In genomic region chr12:53190108-53190729, GRCh38 we compare ENCODE assay signal across 8 cellular contexts. TPM values are rescaled to one million over a fixed set of nuclear protein-coding genes. Genes with fewer than 3 reads are reported as not detected.
A peak's percentile ranks its signal among the peaks of the same experiment; 100 is the strongest.
DNase-seq lines count a peak whose midpoint lies in the region; FAIRE-seq and TF ChIP-seq lines count a peak whose summit lies in the region.

No MANE protein-coding gene starts in this region.

- intact Hi-C loops in dorsolateral prefrontal cortex (cut with DNase I) = loop anchor here in 1 of 2 donors (2.0 to 5.0 kb wide), 2 partner anchors 19 to 123 kb away; no protein-coding TSS in a partner anchor

- DNase-seq in NCI-H2171 treated with DMSO at 0.1 percent for 48 hours (lab: John Stamatoyannopoulos, UW) = peak; percentile 32
- DNase-seq in NCI-H2171 (lab: John Stamatoyannopoulos, UW) = no peak
- peak; percentile 83 for DNase-seq in HuH-7.5 (ENCODE audit: low spot score)
- DNase-seq in activated CD4-positive, CD25-positive, alpha-beta regulatory T cell treated with anti-CD3 and anti-CD28 coated beads, Interleukin-2, amount 50 U/mL, for 16 hours (ENCODE audit: low read depth, low spot score) = peak; percentile 15
- peak in 3 of 10 donors; percentile 14 to 28 (median 20) for DNase-seq in dorsolateral prefrontal cortex
- peak; percentile 18 for DNase-seq in midbrain (lab: John Stamatoyannopoulos, UW)
- peak; percentile 60 for DNase-seq in urothelium cell line (ENCODE audit: low spot score)
- DNase-seq in pons (ENCODE audit: low spot score) = no peak

- H3K27ac ChIP-seq in dorsolateral prefrontal cortex = peak overlapping the region in 11 of 59 donors; percentile 16 to 51 (median 29)

- H3K4me3 ChIP-seq in dorsolateral prefrontal cortex = no peak overlapping the region

- peak in 55 of 56 donors; percentile 19 to 68 (median 54) for TF ChIP-seq CTCF in dorsolateral prefrontal cortex (IDR thresholded peaks at IDR 0.05 in 54 of 56, conservative IDR thresholded peaks at IDR 0.05 in 2 of 56; ENCODE audit: low read depth in 1 of 56, partially characterized antibody in 56 of 56)

- H3K27me3 ChIP-seq in dorsolateral prefrontal cortex = no peaks in the 10 kb centered on the region

- FAIRE-seq in urothelium cell line (lab: Jason Lieb, UNC) = no peak

RNA-seq across cellular contexts. Expression of gene CSAD, which starts 9.5 kb away (rescaled TPM):
- 10 to 100 TPM; 28.2 to 90.7 (median 62.4) TPM for total RNA-seq in dorsolateral prefrontal cortex

RNA-seq across cellular contexts. Expression of gene ZNF740, which starts 9.7 kb away (rescaled TPM):
- 10 to 100 TPM; 29.1 to 79.4 (median 48.6) TPM for total RNA-seq in dorsolateral prefrontal cortex

RNA-seq across cellular contexts. Expression of gene ITGB7, which starts 16.8 kb away (rescaled TPM):
- total RNA-seq in dorsolateral prefrontal cortex = 1 to 10 TPM in 98 of 120 experiments, under 1 TPM in 20, not detected in 2; 0.43 to 4.9 (median 1.5) TPM

RNA-seq across cellular contexts. Expression of gene RARG, which starts 41.8 kb away (rescaled TPM):
- 10 to 100 TPM in 100 of 120 experiments, 1 to 10 TPM in 20; 5.6 to 27.3 (median 13.3) TPM for total RNA-seq in dorsolateral prefrontal cortex

Comparison
In these comparisons a context has a peak if more than half of its experiments do, and no peak if none do; other contexts are left out.
1. DNase-seq: peak in NCI-H2171 treated with DMSO at 0.1 percent for 48 hours (single experiment), HuH-7.5 (single experiment), activated CD4-positive, CD25-positive, alpha-beta regulatory T cell treated with anti-CD3 and anti-CD28 coated beads, Interleukin-2, amount 50 U/mL, for 16 hours (single experiment), midbrain (single experiment) and urothelium cell line (single experiment); none in NCI-H2171 (single experiment) and pons (single experiment).